ENCODE assay signal across 16 cellular contexts in genomic region chr6:74609857-74610256, GRCh38.
A peak's percentile ranks its signal among the peaks of the same experiment; 100 is the strongest.
DNase-seq lines count a peak whose midpoint lies in the region; ATAC-seq, FAIRE-seq and TF ChIP-seq lines count a peak whose summit lies in the region.
"Had no signal": no experiment of that assay in that cellular context is flagged by ENCODE, and none has a peak within 500 bp of the region (broad histone marks: within the 10 kb centered on the region; RNA-seq: fewer than 3 reads in every experiment).

No MANE protein-coding gene starts in this region.

- H3K9me1 ChIP-seq in endothelial cell of umbilical vein (replicated peaks; ENCODE audit: control insufficient read depth, extremely low read depth, insufficient read depth, low read length) = no peaks in the 10 kb centered on the region

- H3K27ac ChIP-seq in GM23248 (no peak overlapping the region), endothelial cell of umbilical vein (ENCODE audit: insufficient read depth, low read depth, low read length) (peak overlapping the region; percentile 52)
- H3K27ac ChIP-seq: SK-N-MC had no signal

- no peaks in the 10 kb centered on the region for H4K20me1 ChIP-seq in GM23248 (ENCODE audit: insufficient read depth)
- H4K20me1 ChIP-seq in endothelial cell of umbilical vein (replicated peaks; ENCODE audit: control insufficient read depth, extremely low read depth, insufficient read depth, low read length) = no peaks in the 10 kb centered on the region

- no peaks in the 10 kb centered on the region for H3K36me3 Mint-ChIP-seq in osteocyte (ENCODE audit: unreplicated experiment)
- H3K36me3 Mint-ChIP-seq: CD8-positive, alpha-beta T cell had no signal

- H3F3A ChIP-seq in GM23248 (ENCODE audit: insufficient read depth) = peaks cover 32% of the 10 kb centered on the region

- H3K9me3 ChIP-seq in GM23248 (ENCODE audit: low read depth) (no peaks in the 10 kb centered on the region), endothelial cell of umbilical vein (replicated peaks; ENCODE audit: control insufficient read depth, insufficient read depth, low read length) (no peaks in the 10 kb centered on the region)
- H3K9me3 ChIP-seq: HAP-1 had no signal

- in situ Hi-C loops in GM23248 (cut with MboI) = no loop called here

- H3K36me3 ChIP-seq in GM23248 (ENCODE audit: low read depth) (no peaks in the 10 kb centered on the region), endothelial cell of umbilical vein (ENCODE audit: control insufficient read depth in 2 of 2, extremely low read depth in 1 of 2, insufficient read depth in 2 of 2, low read length in 2 of 2) (no peaks in the 10 kb centered on the region)
- H3K36me3 ChIP-seq: HAP-1 had no signal

- no peak for ATAC-seq in GM19455 (IDR thresholded peaks at IDR 0.05; ENCODE audit: unreplicated experiment)
- ATAC-seq: CD8-positive, alpha-beta T cell had no signal

- H3K4me1 Mint-ChIP-seq in osteocyte (ENCODE audit: unreplicated experiment) = peaks cover 76% of the 10 kb centered on the region

- no peaks in the 10 kb centered on the region for H3K79me2 ChIP-seq in GM23248 (ENCODE audit: insufficient read depth)
- no peaks in the 10 kb centered on the region for H3K79me2 ChIP-seq in endothelial cell of umbilical vein (ENCODE audit: control insufficient read depth, insufficient read depth, low read length)

- H3K4me2 ChIP-seq in GM23248 (ENCODE audit: unreplicated experiment) = peak overlapping the region; percentile 32
- H3K4me2 ChIP-seq in endothelial cell of umbilical vein (ENCODE audit: insufficient read depth, low read length) = peak overlapping the region; percentile 30

- intact Hi-C loops in endothelial cell of umbilical vein (cut with micrococcal nuclease) = loop anchor here (10.0 kb wide), 1 partner anchor 355 kb away; no protein-coding TSS in a partner anchor

- dilution Hi-C loops in endothelial cell of umbilical vein (cut with MboI; ENCODE audit: extremely low pct_ligation_motif_present, low sequenced_read_pairs) = no loop called here

- peak; percentile 26 for DNase-seq in GM23248
- DNase-seq in endothelial cell of umbilical vein (ENCODE audit: low read depth, low spot score) = peak; percentile 75
- no peak for DNase-seq in osteocyte (ENCODE audit: extremely low spot score, unreplicated experiment)
- DNase-seq in DMS53 treated with DMSO at 0.1 percent for 48 hours (lab: John Stamatoyannopoulos, UW; ENCODE audit: unreplicated experiment) = no peak
- no peak for DNase-seq in activated T-cell treated with anti-CD3 and anti-CD28 coated beads for 4 hours
- DNase-seq in activated gamma-delta T cell treated with Interleukin-2 at 50 U/mL for 16 hours = no peak
- DNase-seq: CD8-positive, alpha-beta T cell; Kasumi-1; NCI-H1436 treated with DMSO at 0.1 percent for 48 hours; NCI-H2081; NCI-H2227 treated with DMSO at 0.1 percent for 48 hours; NCI-H526 had no signal

- peaks cover 2% of the 10 kb centered on the region; the same call in 1 of the 2 replicates for H3K9me2 ChIP-seq in GM23248 (ENCODE audit: insufficient read depth)

- H3K9ac ChIP-seq in GM23248 = no peak overlapping the region
- no peak overlapping the region for H3K9ac ChIP-seq in endothelial cell of umbilical vein (replicated peaks; ENCODE audit: extremely low read depth, insufficient read depth, low read length)

- CTCF ChIA-PET in endothelial cell of umbilical vein (lab: Charles Lee) = no interaction called here

- peak overlapping the region; percentile 92 for H3K27ac Mint-ChIP-seq in osteocyte (ENCODE audit: unreplicated experiment)
- H3K27ac Mint-ChIP-seq: CD8-positive, alpha-beta T cell had no signal

- peak; percentile 79 for FAIRE-seq in endothelial cell of umbilical vein (lab: Jason Lieb, UNC)

- H3K27me3 ChIP-seq in GM23248 (replicated peaks; ENCODE audit: insufficient read depth) (no peaks in the 10 kb centered on the region), endothelial cell of umbilical vein (ENCODE audit: control insufficient read depth in 2 of 2, insufficient read depth in 2 of 2, low read length in 2 of 2) (no peaks in the 10 kb centered on the region)

- H3K4me1 ChIP-seq in GM23248 (ENCODE audit: insufficient read depth) (peaks cover 55% of the 10 kb centered on the region), endothelial cell of umbilical vein (ENCODE audit: control insufficient read depth, extremely low read depth, insufficient read depth, low read length) (peaks cover 38% of the 10 kb centered on the region)
- H3K4me1 ChIP-seq: HAP-1 had no signal

- 2 to 13% methylated on average over 1 of the region's 1 CpG for WGBS in GM23248 (ENCODE audit: low coverage in 1 of 2, low lambda C conversion rate in 2 of 2, missing lambda C conversion rate in 2 of 2), 2 experiments

- no TSS peak for BruUV-seq in endothelial cell of umbilical vein (replicated peaks; lab: Mats Ljungman, UMichigan)

- H2AFZ ChIP-seq in GM23248 (no peak overlapping the region; the same call in 1 of the 2 replicates), endothelial cell of umbilical vein (ENCODE audit: low read depth, low read length) (no peak overlapping the region)

- H3K4me3 ChIP-seq in GM23248 (no peak overlapping the region), endothelial cell of umbilical vein (replicated peaks in 1 of 3; ENCODE audit: insufficient read depth in 1 of 3, low read depth in 1 of 3, low read length in 3 of 3) (no peak overlapping the region)
- H3K4me3 ChIP-seq: HAP-1, SK-N-MC had no signal

- peaks cover 9% of the 10 kb centered on the region for H3K9me3 Mint-ChIP-seq in osteocyte (ENCODE audit: unreplicated experiment)
- H3K9me3 Mint-ChIP-seq: CD8-positive, alpha-beta T cell had no signal

- no peak for TF ChIP-seq CTCF in endothelial cell of umbilical vein (IDR thresholded peaks at IDR 0.05; ENCODE audit: extremely low read depth in 1 of 2, insufficient read depth in 1 of 2, low read depth in 1 of 2, low read length in 2 of 2)
- no peak for TF ChIP-seq CTCF in osteocyte (IDR thresholded peaks at IDR 0.05)

- POLR2A ChIA-PET in endothelial cell of umbilical vein (lab: Charles Lee) = no interaction called here

- TF ChIP-seq POLR2A in endothelial cell of umbilical vein (IDR thresholded peaks at IDR 0.05; ENCODE audit: low read depth, low read length) = no peak

- H3K27me3 Mint-ChIP-seq in osteocyte (ENCODE audit: unreplicated experiment) = no peaks in the 10 kb centered on the region

- no peak overlapping the region for H3K4me3 Mint-ChIP-seq in osteocyte (ENCODE audit: unreplicated experiment)
- H3K4me3 Mint-ChIP-seq: CD8-positive, alpha-beta T cell had no signal

TF ChIP-seq in PFSK-1, 5 proteins besides CTCF, POLR2A, EP300 and RAD21 (continues in another document):
- TF ChIP-seq POLR2AphosphoS5 (IDR thresholded peaks at IDR 0.05; ENCODE audit: low read depth, low read length) (no peak), SIN3A (IDR thresholded peaks at IDR 0.05; ENCODE audit: borderline replicate concordance, insufficient read depth, low read length) (0 out of 2 replicates have a peak, but pooled peaks have one; percentile 53), TAF1 (IDR thresholded peaks at IDR 0.05; ENCODE audit: borderline replicate concordance, insufficient read depth, low read length) (no peak), FOXP2 (optimal IDR thresholded peaks at IDR 0.05; ENCODE audit: borderline replicate concordance, extremely low read depth, extremely low read length, insufficient read depth) (no peak)

TF ChIP-seq in endothelial cell of umbilical vein, 7 proteins besides CTCF, POLR2A, EP300 and RAD21:
- TF ChIP-seq MAX (IDR thresholded peaks at IDR 0.05; ENCODE audit: insufficient read depth, insufficient read length) = no peak
- no peak for TF ChIP-seq POLR2AphosphoS5 (IDR thresholded peaks at IDR 0.05; ENCODE audit: insufficient read depth, low read depth, low read length)
- TF ChIP-seq EZH2 (IDR thresholded peaks at IDR 0.05; ENCODE audit: borderline replicate concordance, low read depth, low read length, severe bottlenecking) = no peak
- TF ChIP-seq GATA2 (IDR thresholded peaks at IDR 0.05; ENCODE audit: insufficient read depth, insufficient read length, low read depth, low read length) = no peak
- TF ChIP-seq JUN (IDR thresholded peaks at IDR 0.05; ENCODE audit: borderline replicate concordance, insufficient read depth, insufficient read length, low read depth) = peak; percentile 60
- TF ChIP-seq MYC (IDR thresholded peaks at IDR 0.05; ENCODE audit: low read depth, low read length) = no peak
- peak; percentile 72 for TF ChIP-seq FOS (IDR thresholded peaks at IDR 0.05; ENCODE audit: borderline replicate concordance, insufficient read depth, low read length)

Comparison
In these comparisons a context has a peak if more than half of its experiments do, and no peak if none do; other contexts are left out.
1. DNase-seq: peak in GM23248 (single experiment) and endothelial cell of umbilical vein (single experiment); none in osteocyte (single experiment), DMS53 treated with DMSO at 0.1 percent for 48 hours (single experiment), activated T-cell treated with anti-CD3 and anti-CD28 coated beads for 4 hours (single experiment) and activated gamma-delta T cell treated with Interleukin-2 at 50 U/mL for 16 hours (single experiment).